Comparison of ENCODE assay signal across 8 cellular contexts in the genomic region with DNA sequence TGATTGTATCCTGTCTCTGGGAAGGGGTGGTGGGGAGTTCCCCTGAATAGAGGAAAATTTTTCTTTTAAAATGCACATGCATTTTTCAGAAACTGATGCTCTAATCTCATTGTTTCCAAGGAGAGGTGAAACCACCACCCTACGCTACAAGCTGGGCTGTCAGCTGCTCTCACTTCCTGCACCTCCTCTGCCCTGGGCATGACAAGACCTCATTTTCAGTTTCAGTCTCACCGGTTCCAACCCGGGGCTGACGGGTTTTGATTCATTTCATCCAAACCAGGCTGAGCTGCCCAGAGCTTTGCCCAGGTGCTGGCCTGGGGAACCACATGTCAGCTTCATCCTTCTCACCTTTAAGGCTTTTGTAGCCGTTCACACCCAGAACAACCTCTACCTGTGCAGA.
DNase-seq lines count a peak whose midpoint lies in the region; ATAC-seq and FAIRE-seq lines count a peak whose summit lies in the region.

No MANE protein-coding gene starts in this region.

- ATAC-seq in GM18511 (IDR thresholded peaks at IDR 0.05; ENCODE audit: unreplicated experiment) (peak; percentile 96), HG02623 (IDR thresholded peaks at IDR 0.05; ENCODE audit: unreplicated experiment) (peak; percentile 67), GM19328 (IDR thresholded peaks at IDR 0.05; ENCODE audit: unreplicated experiment) (no peak)

- DNase-seq in activated CD4-positive, alpha-beta T cell treated with anti-CD3 and anti-CD28 coated beads for 48 hours = peak; percentile 82
- peak; percentile 39 to 60 for DNase-seq in stimulated activated CD4-positive, alpha-beta T cell treated with anti-CD3 and anti-CD28 coated beads, Interleukin-12 subunit alpha, Interleukin-12 subunit beta, amount 100 ng/mL, for 24 hours (ENCODE audit: low read depth in 2 of 2)
- DNase-seq in glomerular visceral epithelial cell (ENCODE audit: extremely low spot score) (no peak), frontal cortex (ENCODE audit: low spot score in 2 of 2) (no peak), cerebellar nuclear complex (lab: John Stamatoyannopoulos, UW) (no peak)

- no peak for FAIRE-seq in frontal cortex (lab: Jason Lieb, UNC)

Comparison
In these comparisons a context has a peak if more than half of its experiments do, and no peak if none do; other contexts are left out.
1. DNase-seq: peak in activated CD4-positive, alpha-beta T cell treated with anti-CD3 and anti-CD28 coated beads for 48 hours (single experiment) and stimulated activated CD4-positive, alpha-beta T cell treated with anti-CD3 and anti-CD28 coated beads, Interleukin-12 subunit alpha, Interleukin-12 subunit beta, amount 100 ng/mL, for 24 hours (2 of 2); none in glomerular visceral epithelial cell (single experiment), frontal cortex (0 of 2) and cerebellar nuclear complex (0 of 2).